Comparison of ENCODE assay signal across 22 cellular contexts in the genomic region with DNA sequence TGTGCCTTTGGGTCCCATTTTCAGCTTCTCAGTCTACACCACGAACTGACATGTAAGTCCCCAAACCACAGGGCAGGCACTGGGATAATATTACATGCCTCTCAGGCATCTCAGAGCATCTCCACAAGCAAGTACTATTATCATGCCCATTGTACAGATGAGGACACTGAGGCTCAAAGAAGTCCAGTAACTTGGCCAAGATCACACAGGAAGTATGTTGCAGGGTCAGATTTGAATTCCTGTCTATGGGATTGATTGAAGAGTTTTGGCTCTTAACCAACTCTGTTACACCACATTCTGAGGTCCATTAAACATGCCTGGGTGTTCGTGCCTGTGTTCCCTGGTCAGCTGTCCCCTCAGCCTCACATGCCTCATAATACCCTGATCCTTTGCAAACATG.
DNase-seq lines count a peak whose midpoint lies in the region; ATAC-seq and TF ChIP-seq lines count a peak whose summit lies in the region.
"Had no signal": no experiment of that assay in that cellular context is flagged by ENCODE, and none has a peak within 500 bp of the region (broad histone marks: within the 10 kb centered on the region; RNA-seq: fewer than 3 reads in every experiment).

No MANE protein-coding gene starts in this region.

- TF ChIP-seq RAD21 in liver (IDR thresholded peaks at IDR 0.05): no peak

- peaks cover 6% of the 10 kb centered on the region for H3K27me3 Mint-ChIP-seq in nephron progenitor cell (ENCODE audit: low read depth, poor library complexity)

- peaks cover 4% of the 10 kb centered on the region for H3K9me3 Mint-ChIP-seq in nephron progenitor cell

- H3K4me1 ChIP-seq in liver (ENCODE audit: control insufficient read depth in 4 of 4, insufficient read depth in 4 of 4, low read length in 3 of 4): peaks cover 13 to 75% (median 62%) of the 10 kb centered on the region in 4 donors
- peaks cover 52% of the 10 kb centered on the region for H3K4me1 ChIP-seq in neuron (ENCODE audit: insufficient read depth, low read length)
- H3K4me1 ChIP-seq in subcutaneous abdominal adipose tissue (ENCODE audit: control insufficient read depth in 5 of 5, insufficient read depth in 5 of 5, low read length in 5 of 5): peaks cover 0 to 43% (median 31%) of the 10 kb centered on the region in 5 donors

- H3K4me3 Mint-ChIP-seq in nephron progenitor cell: no peak overlapping the region

- H3K9ac ChIP-seq in liver (ENCODE audit: low read depth in 1 of 2, low read length in 2 of 2) (peak overlapping the region in 1 of 2 donors; percentile 64), subcutaneous abdominal adipose tissue (ENCODE audit: low read length in 5 of 5) (no peak overlapping the region)

- peak overlapping the region in 1 of 3 donors; percentile 4 for H3K4me3 ChIP-seq in liver (ENCODE audit: low read depth in 1 of 3, low read length in 3 of 3)
- H3K4me3 ChIP-seq in neuron (ENCODE audit: low read length): no peak overlapping the region
- no peak overlapping the region for H3K4me3 ChIP-seq in subcutaneous abdominal adipose tissue (ENCODE audit: low read depth in 1 of 5, low read length in 5 of 5)

- H2AFZ ChIP-seq in neuron (ENCODE audit: low read depth, low read length): peak overlapping the region; percentile 15

- H3K27ac ChIP-seq in liver (ENCODE audit: low read depth in 1 of 2, low read length in 2 of 2): peak overlapping the region; percentile 80 to 97
- peak overlapping the region; percentile 33 for H3K27ac ChIP-seq in subcutaneous abdominal adipose tissue (ENCODE audit: low read depth, low read length)
- H3K27ac ChIP-seq: C4-2B had no signal

- DNase-seq in ecto neural progenitor cell (ENCODE audit: low spot score) (peak; percentile 14), nephron progenitor cell (no peak), COLO829 (ENCODE audit: low spot score) (no peak), NCI-H1417 (lab: John Stamatoyannopoulos, UW) (no peak)
- DNase-seq: AML-193; DMS53; IMR-90; NCI-H1105 treated with DMSO at 0.1 percent for 48 hours; NCI-H1694; NCI-H2081; NCI-H2171; NCI-H345; NCI-H524; NCI-H774; NK-92 treated with Interleukin-12 subunit alpha and Interleukin-12 subunit beta, amount 100 ng/mL, for 24 hours; SIG-M5 had no signal

- peaks cover 75% of the 10 kb centered on the region for H3K4me1 Mint-ChIP-seq in nephron progenitor cell

- H3K36me3 Mint-ChIP-seq in nephron progenitor cell (ENCODE audit: low read depth): no peaks in the 10 kb centered on the region

- 65% methylated on average over 2 of the region's 2 CpGs for WGBS in liver

- no peak overlapping the region for H3K27ac Mint-ChIP-seq in nephron progenitor cell

- H3K9me3 ChIP-seq in liver (ENCODE audit: control insufficient read depth in 4 of 4, low read length in 3 of 4) (no peaks in the 10 kb centered on the region), neuron (ENCODE audit: low read length) (no peaks in the 10 kb centered on the region), subcutaneous abdominal adipose tissue (ENCODE audit: control insufficient read depth in 5 of 5, low read length in 5 of 5) (no peaks in the 10 kb centered on the region)

- H3K36me3 ChIP-seq in liver (ENCODE audit: control insufficient read depth in 4 of 4, insufficient read depth in 3 of 4, low read depth in 1 of 4, low read length in 3 of 4) (no peaks in the 10 kb centered on the region), neuron (ENCODE audit: insufficient read depth, low read length) (no peaks in the 10 kb centered on the region), subcutaneous abdominal adipose tissue (ENCODE audit: control insufficient read depth in 5 of 5, insufficient read depth in 5 of 5, low read length in 5 of 5) (no peaks in the 10 kb centered on the region)

- H3K27me3 ChIP-seq in liver (ENCODE audit: control insufficient read depth in 4 of 4, insufficient read depth in 4 of 4, low read length in 3 of 4) (no peaks in the 10 kb centered on the region), neuron (ENCODE audit: insufficient read depth, low read length) (no peaks in the 10 kb centered on the region), subcutaneous abdominal adipose tissue (ENCODE audit: control insufficient read depth in 5 of 5, insufficient read depth in 4 of 5, low read length in 5 of 5) (no peaks in the 10 kb centered on the region)

- TF ChIP-seq CTCF in liver (IDR thresholded peaks at IDR 0.05; ENCODE audit: low read depth, low read length, missing input control) (no peak), nephron progenitor cell (IDR thresholded peaks at IDR 0.05) (no peak)

- no peak for ATAC-seq in GM18858 (IDR thresholded peaks at IDR 0.05; ENCODE audit: unreplicated experiment)
- ATAC-seq: Panc1 had no signal

TF ChIP-seq in liver, 16 proteins besides CTCF, POLR2A, EP300 and RAD21:
- TF ChIP-seq TAF1 (conservative IDR thresholded peaks at IDR 0.05): no peak
- TF ChIP-seq, protein P1, sequence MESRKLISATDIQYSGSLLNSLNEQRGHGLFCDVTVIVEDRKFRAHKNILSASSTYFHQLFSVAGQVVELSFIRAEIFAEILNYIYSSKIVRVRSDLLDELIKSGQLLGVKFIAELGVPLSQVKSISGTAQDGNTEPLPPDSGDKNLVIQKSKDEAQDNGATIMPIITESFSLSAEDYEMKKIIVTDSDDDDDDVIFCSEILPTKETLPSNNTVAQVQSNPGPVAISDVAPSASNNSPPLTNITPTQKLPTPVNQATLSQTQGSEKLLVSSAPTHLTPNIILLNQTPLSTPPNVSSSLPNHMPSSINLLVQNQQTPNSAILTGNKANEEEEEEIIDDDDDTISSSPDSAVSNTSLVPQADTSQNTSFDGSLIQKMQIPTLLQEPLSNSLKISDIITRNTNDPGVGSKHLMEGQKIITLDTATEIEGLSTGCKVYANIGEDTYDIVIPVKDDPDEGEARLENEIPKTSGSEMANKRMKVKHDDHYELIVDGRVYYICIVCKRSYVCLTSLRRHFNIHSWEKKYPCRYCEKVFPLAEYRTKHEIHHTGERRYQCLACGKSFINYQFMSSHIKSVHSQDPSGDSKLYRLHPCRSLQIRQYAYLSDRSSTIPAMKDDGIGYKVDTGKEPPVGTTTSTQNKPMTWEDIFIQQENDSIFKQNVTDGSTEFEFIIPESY (IDR thresholded peaks at IDR 0.05): no peak
- peak; percentile 38 to 67 for TF ChIP-seq HNF4A (conservative IDR thresholded peaks at IDR 0.05)
- no peak for TF ChIP-seq GABPA (IDR thresholded peaks at IDR 0.05 in 1 of 2, conservative IDR thresholded peaks at IDR 0.05 in 1 of 2)
- no peak for TF ChIP-seq YY1 (IDR thresholded peaks at IDR 0.05)
- peak; percentile 35 to 53 for TF ChIP-seq RXRA (IDR thresholded peaks at IDR 0.05)
- TF ChIP-seq, protein P2, sequence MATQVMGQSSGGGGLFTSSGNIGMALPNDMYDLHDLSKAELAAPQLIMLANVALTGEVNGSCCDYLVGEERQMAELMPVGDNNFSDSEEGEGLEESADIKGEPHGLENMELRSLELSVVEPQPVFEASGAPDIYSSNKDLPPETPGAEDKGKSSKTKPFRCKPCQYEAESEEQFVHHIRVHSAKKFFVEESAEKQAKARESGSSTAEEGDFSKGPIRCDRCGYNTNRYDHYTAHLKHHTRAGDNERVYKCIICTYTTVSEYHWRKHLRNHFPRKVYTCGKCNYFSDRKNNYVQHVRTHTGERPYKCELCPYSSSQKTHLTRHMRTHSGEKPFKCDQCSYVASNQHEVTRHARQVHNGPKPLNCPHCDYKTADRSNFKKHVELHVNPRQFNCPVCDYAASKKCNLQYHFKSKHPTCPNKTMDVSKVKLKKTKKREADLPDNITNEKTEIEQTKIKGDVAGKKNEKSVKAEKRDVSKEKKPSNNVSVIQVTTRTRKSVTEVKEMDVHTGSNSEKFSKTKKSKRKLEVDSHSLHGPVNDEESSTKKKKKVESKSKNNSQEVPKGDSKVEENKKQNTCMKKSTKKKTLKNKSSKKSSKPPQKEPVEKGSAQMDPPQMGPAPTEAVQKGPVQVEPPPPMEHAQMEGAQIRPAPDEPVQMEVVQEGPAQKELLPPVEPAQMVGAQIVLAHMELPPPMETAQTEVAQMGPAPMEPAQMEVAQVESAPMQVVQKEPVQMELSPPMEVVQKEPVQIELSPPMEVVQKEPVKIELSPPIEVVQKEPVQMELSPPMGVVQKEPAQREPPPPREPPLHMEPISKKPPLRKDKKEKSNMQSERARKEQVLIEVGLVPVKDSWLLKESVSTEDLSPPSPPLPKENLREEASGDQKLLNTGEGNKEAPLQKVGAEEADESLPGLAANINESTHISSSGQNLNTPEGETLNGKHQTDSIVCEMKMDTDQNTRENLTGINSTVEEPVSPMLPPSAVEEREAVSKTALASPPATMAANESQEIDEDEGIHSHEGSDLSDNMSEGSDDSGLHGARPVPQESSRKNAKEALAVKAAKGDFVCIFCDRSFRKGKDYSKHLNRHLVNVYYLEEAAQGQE (IDR thresholded peaks at IDR 0.05): no peak
- no peak for TF ChIP-seq FOXA1 (IDR thresholded peaks at IDR 0.05)
- no peak for TF ChIP-seq EGR1 (IDR thresholded peaks at IDR 0.05; ENCODE audit: low read depth in 2 of 2)
- TF ChIP-seq FOXA2 (IDR thresholded peaks at IDR 0.05): no peak
- peak; percentile 44 for TF ChIP-seq SP1 (IDR thresholded peaks at IDR 0.05)
- TF ChIP-seq, protein P3, sequence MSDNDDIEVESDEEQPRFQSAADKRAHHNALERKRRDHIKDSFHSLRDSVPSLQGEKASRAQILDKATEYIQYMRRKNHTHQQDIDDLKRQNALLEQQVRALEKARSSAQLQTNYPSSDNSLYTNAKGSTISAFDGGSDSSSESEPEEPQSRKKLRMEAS (IDR thresholded peaks at IDR 0.05): peak; percentile 30
- TF ChIP-seq HNF4G (IDR thresholded peaks at IDR 0.05): peak; percentile 43
